Comparison of ENCODE assay signal across 8 cellular contexts in the genomic region with DNA sequence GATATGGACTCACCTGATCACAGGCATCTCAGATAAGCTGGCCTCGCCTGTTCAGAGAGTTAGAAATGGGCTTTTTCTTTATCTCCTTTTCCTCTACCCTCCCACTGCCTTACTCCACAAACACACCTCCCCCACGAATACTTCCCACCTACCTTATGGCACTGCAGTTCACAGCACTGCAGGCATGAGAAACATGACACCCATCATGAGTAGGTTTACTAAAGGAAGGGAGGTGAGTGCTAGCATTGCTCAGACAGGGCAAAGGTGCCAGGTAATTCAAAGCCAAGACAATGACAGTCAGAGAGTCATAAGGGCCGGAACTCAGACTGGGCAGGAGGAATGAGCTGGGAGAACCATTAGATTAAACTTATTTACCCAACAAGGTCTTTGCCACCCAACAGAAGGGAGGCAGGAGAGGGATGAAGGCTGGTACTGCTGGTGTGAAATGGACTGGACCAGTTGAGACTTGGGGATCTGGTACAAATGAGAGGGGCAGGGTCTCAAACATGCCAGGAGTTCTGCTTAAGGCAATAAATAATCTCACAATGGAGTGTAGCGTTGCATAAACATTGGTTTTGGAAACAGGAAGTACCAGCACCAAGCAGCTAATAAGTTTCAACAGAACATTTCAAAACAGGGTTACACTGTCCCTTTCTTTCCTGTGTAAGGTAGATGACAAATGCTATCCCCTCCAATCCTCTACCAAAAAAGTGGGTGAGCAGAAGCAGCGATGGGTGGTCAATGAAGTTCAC.
DNase-seq lines count a peak whose midpoint lies in the region; ATAC-seq and TF ChIP-seq lines count a peak whose summit lies in the region.

No MANE protein-coding gene starts in this region.

- no peak overlapping the region for H3K9ac ChIP-seq in neuronal stem cell (ENCODE audit: low read depth, low read length, poor library complexity)

- H3K4me2 ChIP-seq in neuronal stem cell (ENCODE audit: insufficient read depth, low read length, poor library complexity, severe bottlenecking) = no peak overlapping the region

- H3K27me3 ChIP-seq in foreskin keratinocyte (no peaks in the 10 kb centered on the region), tibial artery (no peaks in the 10 kb centered on the region), neuronal stem cell (ENCODE audit: control insufficient read depth in 3 of 3, insufficient read depth in 3 of 3, low read depth in 1 of 3, low read length in 3 of 3) (no peaks in the 10 kb centered on the region)

- H4K8ac ChIP-seq in neuronal stem cell (ENCODE audit: low read depth, low read length) = no peak overlapping the region

- H3K27ac Mint-ChIP-seq in activated naive CD4-positive, alpha-beta T cell treated with anti-CD3 and anti-CD28 coated beads, Interleukin-2, amount 10 ng/mL, durations not matched to agents 7 days and 5 days = peak overlapping the region; percentile 77

- ATAC-seq in foreskin keratinocyte (peak; percentile 65), GM19452 (IDR thresholded peaks at IDR 0.05; ENCODE audit: unreplicated experiment) (no peak)

- CTCF ChIA-PET in activated naive CD4-positive, alpha-beta T cell treated with anti-CD3 and anti-CD28 coated beads, Interleukin-2, amount 10 ng/mL, durations not matched to agents 7 days and 5 days (lab: Charles Lee) = interaction anchor here (0.8 to 3.4 kb wide), 7 partner anchors 11 to 268 kb away, joined by 3 to 21 read pairs (median 4); no protein-coding TSS in a partner anchor

- H2BK15ac ChIP-seq in neuronal stem cell (ENCODE audit: low read length) = no peak overlapping the region

- H2BK5ac ChIP-seq in neuronal stem cell (ENCODE audit: low read length) = no peak overlapping the region

- peaks cover 89% of the 10 kb centered on the region for H3K4me1 Mint-ChIP-seq in activated naive CD4-positive, alpha-beta T cell treated with anti-CD3 and anti-CD28 coated beads, Interleukin-2, amount 10 ng/mL, durations not matched to agents 7 days and 5 days

- H3K27ac ChIP-seq in foreskin keratinocyte (peak overlapping the region; percentile 11), tibial artery (peak overlapping the region; percentile 33 to 38), neuronal stem cell (replicated peaks; ENCODE audit: low read length) (no peak overlapping the region)

- no peak overlapping the region for H3K4me3 ChIP-seq in tibial artery
- no peak overlapping the region for H3K4me3 ChIP-seq in neuronal stem cell (ENCODE audit: low read length in 2 of 2)

- no peak overlapping the region for H3K23ac ChIP-seq in neuronal stem cell (ENCODE audit: low read depth, low read length, poor library complexity)

- intact Hi-C loops in tibial artery (cut with DNase I; ENCODE audit: low total_unique reads) = no loop called here

- H4K91ac ChIP-seq in neuronal stem cell (ENCODE audit: low read depth, low read length, poor library complexity) = no peak overlapping the region

- no peak overlapping the region for H3K4ac ChIP-seq in neuronal stem cell (ENCODE audit: low read length)

- peaks cover 2% of the 10 kb centered on the region for H3K79me1 ChIP-seq in neuronal stem cell (ENCODE audit: low read depth, low read length)

- DNase-seq in activated naive CD4-positive, alpha-beta T cell treated with anti-CD3 and anti-CD28 coated beads, Interleukin-2, amount 10 ng/mL, durations not matched to agents 7 days and 5 days = no peak
- DNase-seq in activated naive CD4-positive, alpha-beta T cell treated with anti-CD3 and anti-CD28 coated beads, Interleukin-2, amount 50 U/mL, for 16 hours = no peak
- peak; percentile 21 for DNase-seq in SKM-1 (lab: John Stamatoyannopoulos, UW; ENCODE audit: unreplicated experiment)
- DNase-seq in foreskin keratinocyte = peak in 1 of 2 donors; percentile 34
- DNase-seq in tibial artery = no peak
- DNase-seq in GM19238 (ENCODE audit: insufficient read length, low spot score) = no peak
- no peak for DNase-seq in neuronal stem cell (ENCODE audit: low spot score)

- H3K14ac ChIP-seq in neuronal stem cell (ENCODE audit: low read length) = no peak overlapping the region

- WGBS in neuronal stem cell (ENCODE audit: extremely low coverage in 2 of 2, insufficient read length in 2 of 2, insufficient replicate concordance in 1 of 2), 2 donors = 100% methylated on average over 1 of the region's 5 CpGs; no CpG with 5 or more reads in 1 of the 2 donors

- no peak overlapping the region for H2AK5ac ChIP-seq in neuronal stem cell (ENCODE audit: low read depth, low read length)

- no peak overlapping the region for H3K18ac ChIP-seq in neuronal stem cell (ENCODE audit: low read length)

- no peaks in the 10 kb centered on the region for H3K9me3 Mint-ChIP-seq in activated naive CD4-positive, alpha-beta T cell treated with anti-CD3 and anti-CD28 coated beads, Interleukin-2, amount 10 ng/mL, durations not matched to agents 7 days and 5 days

- H3K9me3 ChIP-seq in tibial artery (no peaks in the 10 kb centered on the region), neuronal stem cell (replicated peaks in 1 of 2; ENCODE audit: control insufficient read depth in 2 of 2, insufficient read depth in 1 of 2, low read depth in 1 of 2, low read length in 2 of 2) (no peaks in the 10 kb centered on the region)

- H2BK120ac ChIP-seq in neuronal stem cell (ENCODE audit: low read depth, low read length) = no peak overlapping the region

- H3K36me3 ChIP-seq in tibial artery (no peaks in the 10 kb centered on the region), neuronal stem cell (replicated peaks in 1 of 2; ENCODE audit: control insufficient read depth in 2 of 2, insufficient read depth in 2 of 2, low read length in 2 of 2) (no peaks in the 10 kb centered on the region)

- H2BK12ac ChIP-seq in neuronal stem cell (ENCODE audit: low read length) = no peak overlapping the region

- H3K36me3 Mint-ChIP-seq in activated naive CD4-positive, alpha-beta T cell treated with anti-CD3 and anti-CD28 coated beads, Interleukin-2, amount 10 ng/mL, durations not matched to agents 7 days and 5 days = peaks cover 59% of the 10 kb centered on the region

- TF ChIP-seq CTCF in foreskin keratinocyte (conservative IDR thresholded peaks at IDR 0.05) (no peak), tibial artery (IDR thresholded peaks at IDR 0.05) (no peak)

- no peak overlapping the region for H3K4me3 Mint-ChIP-seq in activated naive CD4-positive, alpha-beta T cell treated with anti-CD3 and anti-CD28 coated beads, Interleukin-2, amount 10 ng/mL, durations not matched to agents 7 days and 5 days

- H3K4me1 ChIP-seq in foreskin keratinocyte (peaks cover 8% of the 10 kb centered on the region), tibial artery (peaks cover 0 to 34% (median 13%) of the 10 kb centered on the region in 4 donors), neuronal stem cell (ENCODE audit: control insufficient read depth in 2 of 2, insufficient read depth in 1 of 2, low read depth in 1 of 2, low read length in 2 of 2) (peaks cover 11 to 14% of the 10 kb centered on the region in 2 donors)

- no peaks in the 10 kb centered on the region for H3K27me3 Mint-ChIP-seq in activated naive CD4-positive, alpha-beta T cell treated with anti-CD3 and anti-CD28 coated beads, Interleukin-2, amount 10 ng/mL, durations not matched to agents 7 days and 5 days

- H2AFZ ChIP-seq in neuronal stem cell (ENCODE audit: low read length) = no peak overlapping the region
